26 cellular contexts compared by ENCODE assay signal in the genomic region with DNA sequence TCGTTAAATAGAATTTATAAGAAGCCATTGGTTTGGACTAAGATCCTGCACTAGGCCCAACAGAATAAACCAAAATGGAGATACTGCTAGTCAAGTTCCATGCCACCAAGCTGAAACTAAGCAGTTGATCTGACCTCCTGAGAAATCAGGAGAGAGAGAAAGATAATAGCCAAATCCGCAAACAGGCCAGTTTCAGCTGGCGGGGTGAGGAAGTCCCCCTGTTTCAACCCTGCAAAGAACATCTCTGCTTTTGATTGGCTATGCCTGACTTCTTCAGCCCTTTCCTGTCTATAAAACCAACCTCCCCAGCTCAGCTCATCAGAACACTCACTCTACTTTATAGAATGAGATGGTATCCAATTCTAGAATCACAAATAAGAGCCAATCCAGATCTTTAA.
A peak's percentile ranks its signal among the peaks of the same experiment; 100 is the strongest.
DNase-seq lines count a peak whose midpoint lies in the region; ATAC-seq, FAIRE-seq and TF ChIP-seq lines count a peak whose summit lies in the region.
"Had no signal": no experiment of that assay in that cellular context is flagged by ENCODE, and none has a peak within 500 bp of the region (broad histone marks: within the 10 kb centered on the region; RNA-seq: fewer than 3 reads in every experiment).

No MANE protein-coding gene starts in this region.

- no peak for TF ChIP-seq POLR2A in HepG2 (IDR thresholded peaks at IDR 0.05; ENCODE audit: insufficient read depth in 1 of 2, low read depth in 2 of 2, low read length in 2 of 2)
- TF ChIP-seq POLR2A in gastrocnemius medialis (IDR thresholded peaks at IDR 0.05) = no peak

- in situ Hi-C loops in HepG2 (cut with HindIII; ENCODE audit: extremely low pct_ligation_motif_present, low pct_unique_long_range_greater_than_20kb) = no loop called here
- in situ Hi-C loops in gastrocnemius medialis (cut with MboI; ENCODE audit: low sequenced_read_pairs in 4 of 4) = no loop called here

- H3K79me2 ChIP-seq in ACC112 (ENCODE audit: control insufficient read depth, insufficient read depth, low read length, unreplicated experiment) = no peaks in the 10 kb centered on the region
- peaks cover 3% of the 10 kb centered on the region for H3K79me2 ChIP-seq in HepG2 (ENCODE audit: insufficient read depth, low read length)

- H3K27me3 ChIP-seq in ACC112 (ENCODE audit: insufficient read depth, low read length) = no peaks in the 10 kb centered on the region
- no peaks in the 10 kb centered on the region for H3K27me3 ChIP-seq in HepG2 (ENCODE audit: control insufficient read depth in 1 of 2, insufficient read depth in 2 of 2, low read length in 2 of 2)
- no peaks in the 10 kb centered on the region for H3K27me3 ChIP-seq in gastrocnemius medialis
- H3K27me3 ChIP-seq in aorta (ENCODE audit: control insufficient read depth in 1 of 2, insufficient read depth in 2 of 2, low read length in 1 of 2) = no peaks in the 10 kb centered on the region
- H3K27me3 ChIP-seq: BE2C, cardiac muscle cell, SJCRH30 had no signal

- no peak for TF ChIP-seq RAD21 in HepG2 (CRISPR knock-in tag; IDR thresholded peaks at IDR 0.05)

- CTCF ChIA-PET in HepG2 (lab: Yijun Ruan, JAX; ENCODE audit: low intra/inter-chr PET ratio, low total read pairs) = no interaction called here

- H2AFZ ChIP-seq in ACC112 (ENCODE audit: low read length, unreplicated experiment) (no peak overlapping the region), HepG2 (ENCODE audit: low read length) (no peak overlapping the region)

- H3K9ac ChIP-seq in HepG2 (ENCODE audit: insufficient read depth, low read depth, low read length) = peak overlapping the region; percentile 59

- H3K27ac ChIP-seq in ACC112 (ENCODE audit: low read depth, low read length) = peak overlapping the region; percentile 79
- H3K27ac ChIP-seq in coronary artery = peak overlapping the region; percentile 30 to 80
- H3K27ac ChIP-seq in HepG2 (ENCODE audit: extremely low read length, insufficient read depth, low read length) = peak overlapping the region; percentile 98
- H3K27ac ChIP-seq in gastrocnemius medialis = peak overlapping the region; percentile 42 to 64 (median 58)
- H3K27ac ChIP-seq in aorta (ENCODE audit: low read depth in 1 of 2, low read length in 2 of 2) = no peak overlapping the region
- H3K27ac ChIP-seq: cardiac muscle cell, prostate gland, SJCRH30 had no signal

- FAIRE-seq in HepG2 (lab: Jason Lieb, UNC) = no peak
- FAIRE-seq: colon had no signal

- intact Hi-C loops in HepG2 (cut with micrococcal nuclease; ENCODE audit: unreplicated experiment) = loop anchor here (2.0 kb wide), 1 partner anchor 20 kb away; no protein-coding TSS in a partner anchor
- intact Hi-C loops in gastrocnemius medialis (cut with DNase I; ENCODE audit: low total_unique reads) = no loop called here
- intact Hi-C loops in posterior cingulate gyrus (cut with DNase I) = no loop called here
- intact Hi-C loops in aorta (cut with DNase I) = no loop called here

- H4K20me1 ChIP-seq in HepG2 (ENCODE audit: insufficient read depth, low read length) = no peaks in the 10 kb centered on the region

- no peak for DNase-seq in coronary artery (ENCODE audit: low spot score)
- DNase-seq in HepG2 (ENCODE audit: low spot score) = peak; percentile 20
- no peak for DNase-seq in gastrocnemius medialis
- DNase-seq in activated naive CD4-positive, alpha-beta T cell (lab: John Stamatoyannopoulos, UW) = no peak
- no peak for DNase-seq in midbrain (lab: John Stamatoyannopoulos, UW)
- no peak for DNase-seq in posterior cingulate gyrus
- no peak for DNase-seq in aorta
- DNase-seq: activated CD4-positive, alpha-beta T cell treated with anti-CD3 and anti-CD28 coated beads for 36 hours; activated CD8-positive, alpha-beta T cell treated with anti-CD3 and anti-CD28 coated beads, Interleukin-2, amount 10 ng/mL, durations not matched to agents 7 days and 5 days; BE2C; CD8-positive, alpha-beta T cell; effector CD8-positive, alpha-beta T cell; hippocampal formation; mesendoderm; NCI-H1105; NCI-H187; NCI-H2171; NCI-H510A; SJCRH30; T-helper 9 cell had no signal

- POLR2A ChIA-PET in HepG2 (lab: Yijun Ruan, JAX) = interaction anchor here (1.2 to 7.0 kb wide), 3 partner anchors 12 to 543 kb away, joined by 3 to 99 read pairs (median 14); partner anchors contain the start of gene ID2

- TF ChIP-seq CTCF in coronary artery (IDR thresholded peaks at IDR 0.05) = no peak
- no peak for TF ChIP-seq CTCF in HepG2 (CRISPR knock-in tag; IDR thresholded peaks at IDR 0.05)
- TF ChIP-seq CTCF in gastrocnemius medialis (IDR thresholded peaks at IDR 0.05 in 4 of 5, conservative IDR thresholded peaks at IDR 0.05 in 1 of 5) = no peak

- WGBS in HepG2 (ENCODE audit: low lambda C conversion rate) = 99% methylated on average over 3 of the region's 3 CpGs
- 97 to 99% methylated on average over 3 of the region's 3 CpGs for WGBS in aorta, 2 donors

- no peak for TF ChIP-seq EP300 in HepG2 (IDR thresholded peaks at IDR 0.05; ENCODE audit: low read depth in 2 of 2, low read length in 2 of 2)
- TF ChIP-seq EP300 in HepG2 (CRISPR knock-in tag; IDR thresholded peaks at IDR 0.05; ENCODE audit: borderline replicate concordance) = no peak

- no peaks in the 10 kb centered on the region for H3K9me3 ChIP-seq in HepG2 (ENCODE audit: low read length)
- H3K9me3 ChIP-seq in gastrocnemius medialis = no peaks in the 10 kb centered on the region
- H3K9me3 ChIP-seq in aorta (ENCODE audit: control insufficient read depth, low read length) = no peaks in the 10 kb centered on the region
- H3K9me3 ChIP-seq: BE2C, prostate gland, SJCRH30 had no signal

- ATAC-seq in HepG2 (peak; percentile 5; the same call in 2 of the 3 replicates), gastrocnemius medialis (no peak), aorta (ENCODE audit: low FRiP score) (no peak)
- ATAC-seq: activated CD4-positive, alpha-beta T cell treated with anti-CD3 and anti-CD28 coated beads for 36 hours; activated CD8-positive, alpha-beta T cell treated with anti-CD3 and anti-CD28 coated beads, Interleukin-2, amount 10 ng/mL, durations not matched to agents 7 days and 5 days; activated T-helper 17 cell treated with anti-CD3 and anti-CD28 coated beads, Interleukin-2, amount 50 U/mL, for 72 hours; CD8-positive, alpha-beta T cell; stimulated activated effector memory CD8-positive, alpha-beta T cell treated with anti-CD3 and anti-CD28 coated beads, Interleukin-12 subunit alpha, Interleukin-12 subunit beta, amount 100 ng/mL, for 72 hours had no signal

- H3K4me3 ChIP-seq in ACC112 (ENCODE audit: low read depth, low read length) (no peak overlapping the region), coronary artery (no peak overlapping the region), HepG2 (replicated peaks in 1 of 3; ENCODE audit: insufficient read depth in 1 of 3, low read depth in 2 of 3, low read length in 3 of 3) (no peak overlapping the region), gastrocnemius medialis (no peak overlapping the region), aorta (ENCODE audit: low read length in 2 of 2) (no peak overlapping the region)
- H3K4me3 ChIP-seq: cardiac muscle cell, prostate gland, SJCRH30 had no signal

- H3K4me1 ChIP-seq in ACC112 (ENCODE audit: control insufficient read depth, insufficient read depth, low read length, unreplicated experiment) (peaks cover 16% of the 10 kb centered on the region), HepG2 (ENCODE audit: insufficient read depth, low read length) (peaks cover 100% of the 10 kb centered on the region), gastrocnemius medialis (no peaks in the 10 kb centered on the region), aorta (ENCODE audit: control insufficient read depth in 1 of 2, insufficient read depth in 2 of 2, low read length in 2 of 2) (peaks cover 0 to 3% of the 10 kb centered on the region in 2 donors)
- H3K4me1 ChIP-seq: BE2C, prostate gland, SJCRH30 had no signal

- H3K4me2 ChIP-seq in HepG2 (ENCODE audit: low read depth, low read length) = peak overlapping the region; percentile 80

- H3K36me3 ChIP-seq in ACC112 (ENCODE audit: insufficient read depth, low read length) (no peaks in the 10 kb centered on the region), HepG2 (replicated peaks in 1 of 2; ENCODE audit: control insufficient read depth in 1 of 2, insufficient read depth in 2 of 2, low read length in 2 of 2) (no peaks in the 10 kb centered on the region; a peak in 1 of 5 replicates), gastrocnemius medialis (no peaks in the 10 kb centered on the region), aorta (ENCODE audit: control insufficient read depth in 1 of 2, insufficient read depth in 2 of 2, low read length in 1 of 2) (no peaks in the 10 kb centered on the region)
- H3K36me3 ChIP-seq: BE2C, cardiac muscle cell, prostate gland, SJCRH30 had no signal

- TSS peak; percentile 83 for BruUV-seq in HepG2 (replicated peaks; lab: Mats Ljungman, UMichigan)

TF ChIP-seq in HepG2, 621 proteins besides CTCF, POLR2A, EP300 and RAD21 (continues in another document):
- TF ChIP-seq ZNF207 (IDR thresholded peaks at IDR 0.05; ENCODE audit: borderline replicate concordance) = no peak
- peak; percentile 59; the same call in 1 of the 2 replicates for TF ChIP-seq ZNF441 (CRISPR knock-in tag; IDR thresholded peaks at IDR 0.05; ENCODE audit: borderline replicate concordance)
- TF ChIP-seq ZNF883 (CRISPR knock-in tag; IDR thresholded peaks at IDR 0.05; ENCODE audit: not compliant biosample characterization) = peak; percentile 28
- TF ChIP-seq ZNF674 (CRISPR knock-in tag; IDR thresholded peaks at IDR 0.05; ENCODE audit: low read depth) = no peak
- 0 out of 2 replicates have a peak, but pooled peaks have one; percentile 12 for TF ChIP-seq ARNT (IDR thresholded peaks at IDR 0.05)
- no peak for TF ChIP-seq UBTF (CRISPR knock-in tag; IDR thresholded peaks at IDR 0.05)
- TF ChIP-seq KDM5A (IDR thresholded peaks at IDR 0.05; ENCODE audit: borderline replicate concordance, low read length) = no peak
- TF ChIP-seq KDM6A (CRISPR knock-in tag; IDR thresholded peaks at IDR 0.05; ENCODE audit: low read depth) = no peak
- no peak for TF ChIP-seq NRL (CRISPR knock-in tag; IDR thresholded peaks at IDR 0.05; ENCODE audit: borderline replicate concordance)

Comparison
In these comparisons a context has a peak if more than half of its experiments do, and no peak if none do; other contexts are left out.
1. H3K27ac ChIP-seq: peak in ACC112 (single experiment), coronary artery (2 of 2), HepG2 (single experiment) and gastrocnemius medialis (4 of 4); none in aorta (0 of 2).